Comparison of ENCODE assay signal across 20 cellular contexts in the genomic region with DNA sequence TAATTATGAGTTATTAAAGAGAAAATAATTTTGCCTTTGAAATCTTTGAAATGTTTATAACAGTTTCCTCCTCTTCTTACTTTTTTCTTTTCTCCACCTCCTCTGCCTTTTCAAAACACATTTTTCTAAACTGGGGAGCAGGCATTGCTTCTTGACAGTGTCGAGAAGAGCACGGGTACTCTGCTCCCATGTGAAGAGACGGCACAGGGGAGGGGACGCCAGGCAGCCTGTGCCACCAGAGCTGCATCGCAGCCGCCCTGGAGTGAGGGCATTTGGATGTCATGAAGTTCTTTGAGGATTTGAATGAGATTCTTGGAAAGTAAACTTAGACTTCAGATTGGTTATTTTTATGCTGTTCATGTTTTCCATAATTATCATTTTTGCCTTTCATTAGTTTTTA.
"Had no signal": no experiment of that assay in that cellular context is flagged by ENCODE, and none has a peak within 500 bp of the region (broad histone marks: within the 10 kb centered on the region; RNA-seq: fewer than 3 reads in every experiment).

No MANE protein-coding gene starts in this region.

- H3K4me2 ChIP-seq: KMS-11 had no signal

- H3K27ac Mint-ChIP-seq: IgD-negative memory B cell had no signal

- H3K4me3 ChIP-seq: K562, SJSA1, SK-N-MC had no signal

- H3K9ac ChIP-seq: KMS-11 had no signal

- H3K27me3 Mint-ChIP-seq: IgD-negative memory B cell had no signal

- H3K9me3 Mint-ChIP-seq: IgD-negative memory B cell had no signal

- H3K4me1 ChIP-seq: SJSA1 had no signal

- DNase-seq: Kasumi-1, MM.1S, NCI-H1092 treated with DMSO at 0.1 percent for 48 hours, NCI-H1436, NCI-H187, NCI-H2029 treated with DMSO at 0.1 percent for 48 hours, NCI-H2171 treated with DMSO at 0.1 percent for 48 hours, NCI-H345, NCI-H446 treated with DMSO at 0.1 percent for 48 hours, NCI-H510A treated with DMSO at 0.1 percent for 48 hours, NCI-H526 treated with DMSO at 0.1 percent for 48 hours, NCI-H774, Right ventricle myocardium superior, RPMI8226, SIG-M5 had no signal

- H3K27me3 ChIP-seq: SJSA1 had no signal

- H3K27ac ChIP-seq: KMS-11, SJSA1, SK-N-MC had no signal

- H3K4me1 Mint-ChIP-seq: IgD-negative memory B cell had no signal

- ATAC-seq: K562 had no signal

- H3K4me3 Mint-ChIP-seq: IgD-negative memory B cell had no signal

- H3K36me3 ChIP-seq: SJSA1 had no signal
